20 cellular contexts compared by ENCODE assay signal in genomic region chr6:126574301-126574700, GRCh38.
"Had no signal": no experiment of that assay in that cellular context is flagged by ENCODE, and none has a peak within 500 bp of the region (broad histone marks: within the 10 kb centered on the region; RNA-seq: fewer than 3 reads in every experiment).

No MANE protein-coding gene starts in this region.

- H3K27me3 ChIP-seq: gastroesophageal sphincter, neutrophil, stomach, transverse colon had no signal

- H3K36me3 Mint-ChIP-seq: memory B cell, naive B cell had no signal

- H3K27ac Mint-ChIP-seq: memory B cell, naive B cell, nephron progenitor cell had no signal

- FAIRE-seq: endometrium had no signal

- H3K27me3 Mint-ChIP-seq: memory B cell, naive B cell had no signal

- ATAC-seq: esophagus mucosa, gastroesophageal sphincter, lower lobe of right lung, sciatic nerve had no signal

- H3K4me1 ChIP-seq: gastroesophageal sphincter, left ventricle myocardium inferior, lower lobe of right lung, stomach, transverse colon had no signal

- H3K4me3 Mint-ChIP-seq: memory B cell, naive B cell, nephron progenitor cell had no signal

- H3K4me3 ChIP-seq: gastroesophageal sphincter, left ventricle myocardium inferior, lower lobe of right lung, stomach, thoracic aorta, transverse colon had no signal

- H3K27ac ChIP-seq: gastroesophageal sphincter, left ventricle myocardium inferior, lower lobe of right lung, neutrophil, stomach, thoracic aorta, transverse colon had no signal

- H3K4me1 Mint-ChIP-seq: memory B cell, naive B cell had no signal

- H3K9me3 ChIP-seq: gastroesophageal sphincter, left ventricle myocardium inferior, lower lobe of right lung, neutrophil, stomach, thoracic aorta, transverse colon had no signal

- H3K36me3 ChIP-seq: gastroesophageal sphincter, left ventricle myocardium inferior, lower lobe of right lung, neutrophil, stomach, thoracic aorta, transverse colon had no signal

- DNase-seq: effector memory CD4-positive, alpha-beta T cell; glutamatergic neuron; islet precursor cell; left ventricle myocardium inferior; lower lobe of right lung; naive B cell; nephron progenitor cell; posterior cingulate gyrus; stimulated activated CD4-positive, alpha-beta T cell treated with anti-CD3 and anti-CD28 coated beads, Interleukin-2, amount 100 ng/mL, for 24 hours; stimulated activated naive CD4-positive, alpha-beta T cell; stomach; substantia nigra; transverse colon had no signal

- H3K9me3 Mint-ChIP-seq: nephron progenitor cell had no signal
